In the genomic region with DNA sequence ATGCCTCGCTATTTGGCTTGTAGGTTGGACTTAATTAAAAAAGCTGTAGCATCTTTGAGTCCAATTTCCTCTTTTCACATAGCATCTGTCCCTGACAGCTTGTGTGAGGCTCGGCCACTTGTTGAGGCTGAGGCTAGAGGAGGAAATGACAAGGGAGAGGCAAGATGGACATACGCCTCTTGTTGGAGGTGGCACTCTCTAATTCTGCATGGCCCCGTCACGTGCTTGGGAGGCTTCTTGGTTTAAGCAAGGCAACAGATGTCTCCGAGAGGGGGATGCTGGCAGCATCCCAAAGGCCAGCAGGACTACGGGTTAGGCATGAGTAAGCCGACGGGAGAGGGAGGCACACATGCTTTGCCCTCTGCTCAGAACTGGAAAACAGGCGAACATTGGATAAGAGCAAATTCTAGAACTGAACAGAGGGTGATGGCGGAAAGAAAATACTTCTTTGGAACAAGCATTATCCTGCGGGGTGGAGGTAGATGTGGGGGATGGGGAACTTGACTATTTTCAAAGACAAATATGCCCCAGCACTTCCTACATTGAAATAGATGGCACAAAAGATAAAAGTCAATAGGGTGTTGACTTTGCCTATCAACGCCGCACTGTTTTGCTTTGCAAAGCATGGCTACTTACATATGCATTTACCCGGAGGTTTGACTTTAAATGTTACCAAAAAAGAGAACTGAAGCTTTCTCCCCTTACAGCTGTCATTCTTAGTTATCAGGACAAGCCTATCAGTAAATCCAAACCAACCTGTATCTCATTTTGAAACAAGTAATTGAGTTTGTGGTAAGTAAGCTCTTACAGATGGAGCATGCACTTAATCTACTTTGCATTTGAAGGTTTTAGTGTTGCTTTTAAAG, we compare ENCODE assay signal across 9 cellular contexts.
DNase-seq lines count a peak whose midpoint lies in the region; ATAC-seq, FAIRE-seq and TF ChIP-seq lines count a peak whose summit lies in the region.
"Had no signal": no experiment of that assay in that cellular context is flagged by ENCODE, and none has a peak within 500 bp of the region (broad histone marks: within the 10 kb centered on the region; RNA-seq: fewer than 3 reads in every experiment).

No MANE protein-coding gene starts in this region.

- H3K27ac ChIP-seq in dorsolateral prefrontal cortex: peak overlapping the region in 58 of 59 donors; percentile 16 to 98 (median 88)
- H3K27ac ChIP-seq in temporal lobe (ENCODE audit: low read depth, low read length): peak overlapping the region; percentile 86

- TF ChIP-seq CTCF in dorsolateral prefrontal cortex (IDR thresholded peaks at IDR 0.05 in 54 of 56, conservative IDR thresholded peaks at IDR 0.05 in 2 of 56; ENCODE audit: low read depth in 1 of 56, partially characterized antibody in 56 of 56): peak in 2 of 56 donors; percentile 4 to 27
- TF ChIP-seq CTCF in mesothelial cell of epicardium (IDR thresholded peaks at IDR 0.05; ENCODE audit: unreplicated experiment): no peak

- peak overlapping the region in 53 of 59 donors; percentile 2 to 63 (median 37) for H3K4me3 ChIP-seq in dorsolateral prefrontal cortex

- FAIRE-seq in frontal cortex (lab: Jason Lieb, UNC): no peak
- FAIRE-seq: colon had no signal

- intact Hi-C loops in dorsolateral prefrontal cortex (cut with DNase I): loop anchor here in 1 of 2 donors (5.0 kb wide), 1 partner anchor 38 kb away; no protein-coding TSS in a partner anchor

- H3K4me1 Mint-ChIP-seq in mesothelial cell of epicardium: peaks cover 4% of the 10 kb centered on the region

- H3K9me3 Mint-ChIP-seq in mesothelial cell of epicardium: no peaks in the 10 kb centered on the region

- no peaks in the 10 kb centered on the region for H3K36me3 Mint-ChIP-seq in mesothelial cell of epicardium

- TF ChIP-seq POLR2A in GM18505 (IDR thresholded peaks at IDR 0.05; ENCODE audit: borderline replicate concordance, extremely low read depth, insufficient read depth, insufficient read length): no peak

- H3K4me3 Mint-ChIP-seq in mesothelial cell of epicardium: no peak overlapping the region

- no peaks in the 10 kb centered on the region for H3K27me3 ChIP-seq in dorsolateral prefrontal cortex

- H3K27ac Mint-ChIP-seq in mesothelial cell of epicardium: no peak overlapping the region

- H3K27me3 Mint-ChIP-seq in mesothelial cell of epicardium (ENCODE audit: low read depth): peaks cover 62% of the 10 kb centered on the region

- peak; percentile 61 for ATAC-seq in GM18505 (IDR thresholded peaks at IDR 0.05; ENCODE audit: unreplicated experiment)
- peak; percentile 77 for ATAC-seq in HG02610 (IDR thresholded peaks at IDR 0.05; ENCODE audit: unreplicated experiment)

- peak; percentile 79 to 85 for DNase-seq in NCI-H2081 (lab: John Stamatoyannopoulos, UW)
- peak; percentile 49 to 98 (median 70) for DNase-seq in dorsolateral prefrontal cortex
- DNase-seq in mesothelial cell of epicardium (ENCODE audit: low spot score in 2 of 2, unreplicated experiment in 2 of 2): no peak
- DNase-seq in middle frontal gyrus (ENCODE audit: extremely low spot score, low spot score): no peak
- DNase-seq in frontal cortex (ENCODE audit: low spot score in 2 of 2): no peak

Comparison
In these comparisons a context has a peak if more than half of its experiments do, and no peak if none do; other contexts are left out.
1. DNase-seq: peak in NCI-H2081 (2 of 2) and dorsolateral prefrontal cortex (10 of 10); none in mesothelial cell of epicardium (0 of 2), middle frontal gyrus (single experiment) and frontal cortex (0 of 2).